8 cellular contexts compared by ENCODE assay signal in the genomic region with DNA sequence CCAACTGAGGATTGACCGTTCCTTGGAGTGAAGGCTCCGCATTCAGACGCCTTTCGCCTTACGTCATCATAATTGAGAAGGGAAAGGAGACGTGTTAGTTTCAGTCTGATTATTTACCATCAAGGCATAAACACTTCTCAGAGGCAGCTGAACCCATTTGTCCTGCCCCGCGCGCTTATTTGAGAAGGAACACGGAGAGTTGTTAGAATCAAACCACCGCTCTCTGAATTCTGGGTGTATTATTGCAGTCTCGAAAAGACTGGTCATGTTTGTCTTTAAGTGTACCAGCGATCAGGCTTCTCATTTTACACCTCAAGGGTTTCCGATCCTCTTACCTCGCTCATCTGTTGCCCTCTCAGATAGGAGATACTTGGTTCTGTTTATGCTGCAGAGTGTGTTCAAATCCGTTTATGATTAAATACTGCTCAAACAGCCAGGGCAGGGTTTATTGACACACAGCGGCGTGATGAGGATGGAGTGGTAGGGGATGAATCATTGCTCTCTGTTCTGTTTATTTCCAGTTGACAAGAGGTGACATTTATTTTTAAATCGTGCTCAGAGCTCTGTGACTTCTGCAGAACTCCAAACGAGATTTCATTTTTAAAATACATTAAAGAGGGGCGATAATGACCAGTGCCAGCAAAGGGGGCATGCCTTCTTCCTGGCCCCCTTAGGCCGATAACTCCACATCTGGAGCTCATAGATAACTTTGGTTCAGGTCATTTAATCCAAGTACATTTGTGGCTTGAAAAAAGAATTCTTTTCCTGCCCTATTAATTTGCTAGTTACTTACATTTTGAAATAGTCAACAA. TPM values are rescaled to one million over a fixed set of nuclear protein-coding genes. Genes with fewer than 3 reads are reported as not detected.
A peak's percentile ranks its signal among the peaks of the same experiment; 100 is the strongest.
DNase-seq lines count a peak whose midpoint lies in the region; ATAC-seq and TF ChIP-seq lines count a peak whose summit lies in the region.

No MANE protein-coding gene starts in this region.

- H3K9me3 ChIP-seq in PC-9 (ENCODE audit: insufficient read depth, low read depth) (no peaks in the 10 kb centered on the region), right lobe of liver (no peaks in the 10 kb centered on the region)

- H3F3A ChIP-seq in PC-9 (ENCODE audit: insufficient read depth, low read depth), result peaks cover 13% of the 10 kb centered on the region

- H3K79me2 ChIP-seq in PC-9 (ENCODE audit: low read depth), result peaks cover 98% of the 10 kb centered on the region

- POLR2A ChIA-PET in PC-9 (lab: Charles Lee; ENCODE audit: unreplicated experiment), result interaction anchor here (0.9 to 1.1 kb wide), 2 partner anchors 33 to 1747 kb away, joined by 4 to 7 read pairs; no protein-coding TSS in a partner anchor

- TF ChIP-seq CTCF in PC-9 (conservative IDR thresholded peaks at IDR 0.05) (no peak), right lobe of liver (IDR thresholded peaks at IDR 0.05) (no peak)

- H3K27me3 Mint-ChIP-seq in activated naive CD8-positive, alpha-beta T cell, result no peaks in the 10 kb centered on the region
- no peaks in the 10 kb centered on the region for H3K27me3 Mint-ChIP-seq in activated naive CD8-positive, alpha-beta T cell treated with anti-CD3 and anti-CD28 coated beads for 36 hours

- DNase-seq in activated naive CD8-positive, alpha-beta T cell treated with anti-CD3 and anti-CD28 coated beads for 36 hours, result no peak
- DNase-seq in PC-9 (peak in 1 of 2 experiments; percentile 48), right lobe of liver (peak in 1 of 3 donors; percentile 50), NK-92 (lab: John Stamatoyannopoulos, UW; ENCODE audit: unreplicated experiment) (no peak), RKO (ENCODE audit: low spot score) (no peak)

- CTCF ChIA-PET in PC-9 (lab: Charles Lee), result interaction anchor here (0.6 kb wide), 1 partner anchor 21 kb away, joined by 3 read pairs; no protein-coding TSS in a partner anchor

- BruUV-seq in PC-9 (replicated peaks; lab: Mats Ljungman, UMichigan), result no TSS peak

- no peak overlapping the region for H2AFZ ChIP-seq in PC-9

- peak overlapping the region; percentile 2; the same call in 1 of the 2 replicates for H3K4me2 ChIP-seq in PC-9

- no peaks in the 10 kb centered on the region for H3K9me3 Mint-ChIP-seq in activated naive CD8-positive, alpha-beta T cell (ENCODE audit: low read depth)
- no peaks in the 10 kb centered on the region for H3K9me3 Mint-ChIP-seq in activated naive CD8-positive, alpha-beta T cell treated with anti-CD3 and anti-CD28 coated beads for 36 hours

- TF ChIP-seq POLR2A in right lobe of liver (IDR thresholded peaks at IDR 0.05), result no peak

- no peaks in the 10 kb centered on the region for H3K9me2 ChIP-seq in PC-9 (ENCODE audit: insufficient read depth)

- H3K4me1 ChIP-seq in PC-9 (replicated peaks; ENCODE audit: insufficient read depth) (peaks cover 27% of the 10 kb centered on the region), right lobe of liver (peaks cover 0 to 31% (median 16%) of the 10 kb centered on the region in 4 donors)

- no peaks in the 10 kb centered on the region for H3K27me3 ChIP-seq in PC-9 (ENCODE audit: insufficient read depth, low read depth)
- no peaks in the 10 kb centered on the region for H3K27me3 ChIP-seq in right lobe of liver

- no peak overlapping the region for H3K4me3 Mint-ChIP-seq in activated naive CD8-positive, alpha-beta T cell
- no peak overlapping the region for H3K4me3 Mint-ChIP-seq in activated naive CD8-positive, alpha-beta T cell treated with anti-CD3 and anti-CD28 coated beads for 36 hours

- no peak overlapping the region for H3K4me3 ChIP-seq in PC-9
- H3K4me3 ChIP-seq in right lobe of liver, result no peak overlapping the region

- 53% methylated on average over 22 of the region's 22 CpGs for WGBS in right lobe of liver (ENCODE audit: insufficient coverage, low coverage, low lambda C conversion rate, missing lambda C conversion rate)

- H3K27ac Mint-ChIP-seq in activated naive CD8-positive, alpha-beta T cell, result peak overlapping the region; percentile 9
- no peak overlapping the region for H3K27ac Mint-ChIP-seq in activated naive CD8-positive, alpha-beta T cell treated with anti-CD3 and anti-CD28 coated beads for 36 hours

- H3K27ac ChIP-seq in PC-9, result peak overlapping the region; percentile 5; the same call in 1 of the 2 replicates
- H3K27ac ChIP-seq in right lobe of liver, result peak overlapping the region; percentile 31 to 66 (median 45)

- intact Hi-C loops in PC-9 (cut with micrococcal nuclease; ENCODE audit: unreplicated experiment), result no loop called here
- intact Hi-C loops in right lobe of liver (cut with DNase I), result no loop called here

- H3K4me1 Mint-ChIP-seq in activated naive CD8-positive, alpha-beta T cell (ENCODE audit: low read depth), result peaks cover 61% of the 10 kb centered on the region
- H3K4me1 Mint-ChIP-seq in activated naive CD8-positive, alpha-beta T cell treated with anti-CD3 and anti-CD28 coated beads for 36 hours, result peaks cover 52% of the 10 kb centered on the region

- no peaks in the 10 kb centered on the region for H3K36me3 Mint-ChIP-seq in activated naive CD8-positive, alpha-beta T cell
- H3K36me3 Mint-ChIP-seq in activated naive CD8-positive, alpha-beta T cell treated with anti-CD3 and anti-CD28 coated beads for 36 hours, result peaks cover 26% of the 10 kb centered on the region

- H3K36me3 ChIP-seq in PC-9 (ENCODE audit: low read depth) (no peaks in the 10 kb centered on the region), right lobe of liver (no peaks in the 10 kb centered on the region)

- peaks cover 91% of the 10 kb centered on the region for H4K20me1 ChIP-seq in PC-9 (ENCODE audit: insufficient read depth)

- ATAC-seq in HG03354 (IDR thresholded peaks at IDR 0.05; ENCODE audit: poor library complexity, severe bottlenecking, unreplicated experiment), result peak; percentile 59
- ATAC-seq in right lobe of liver, result peak; percentile 73 to 87 (median 80)
- no peak for ATAC-seq in GM18858 (IDR thresholded peaks at IDR 0.05; ENCODE audit: unreplicated experiment)

RNA-seq across cellular contexts. Expression of gene FOXK1, which starts 30.5 kb away (rescaled TPM):
- 10 to 100 TPM; 38.1 to 38.2 TPM for total RNA-seq in activated naive CD8-positive, alpha-beta T cell treated with anti-CD3 and anti-CD28 coated beads for 36 hours
- total RNA-seq in PC-9 (2021) (68.1 and 77.3 TPM in 2 replicates), right lobe of liver (1 to 10 TPM; 3.8 to 8.4 (median 6.9) TPM)
